In the genomic region with DNA sequence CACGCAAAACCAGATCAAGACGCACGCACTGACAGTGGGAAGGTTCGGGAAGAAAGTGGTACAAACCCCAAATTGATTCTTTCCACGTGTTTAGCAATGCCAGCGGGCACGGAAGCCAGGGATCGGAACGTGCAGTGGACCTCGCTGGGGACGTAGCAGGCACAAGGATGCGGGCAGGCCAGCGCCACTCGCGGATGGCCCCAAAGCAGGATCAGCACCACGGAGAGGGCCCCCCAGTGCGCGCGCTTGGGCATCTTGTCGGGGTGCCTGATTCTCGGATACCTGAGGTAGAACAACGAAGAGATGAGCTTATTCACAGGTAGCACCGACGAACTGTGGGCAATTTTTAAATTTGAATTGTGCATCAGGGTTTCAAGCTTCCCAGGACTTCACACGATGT, we compare ENCODE assay signal across 10 cellular contexts. TPM values are rescaled to one million over a fixed set of nuclear protein-coding genes. Genes with fewer than 3 reads are reported as not detected.
A peak's percentile ranks its signal among the peaks of the same experiment; 100 is the strongest.
DNase-seq lines count a peak whose midpoint lies in the region; TF ChIP-seq lines count a peak whose summit lies in the region.
"Not testable (repeated sequence)": the region's sequence is repeated elsewhere in the genome, so short reads cannot be mapped to it uniquely, and the experiment has no call there.
"Had no signal": no experiment of that assay in that cellular context is flagged by ENCODE, and none has a peak within 500 bp of the region (broad histone marks: within the 10 kb centered on the region; RNA-seq: fewer than 3 reads in every experiment).

No MANE protein-coding gene starts in this region.

- peak overlapping the region; percentile 69 for H3K4me3 ChIP-seq in smooth muscle cell

- DNase-seq in EH (ENCODE audit: low read depth) (peak; percentile 2), H9 (peak; percentile 37), ecto neural progenitor cell (ENCODE audit: low spot score) (peak; percentile 52), islet precursor cell (peak; percentile 58)
- not testable (repeated sequence) for DNase-seq in activated T-helper 1 cell treated with anti-CD3 and anti-CD28 coated beads, Interleukin-12 subunit alpha, Interleukin-12 subunit beta, Interleukin-2, Interleukin-4 antibody, amounts not matched to agents 30 ng/mL and 10 ng/mL and 1 ng/mL, durations not matched to agents 14 hours and 24 hours and 36 hours (ENCODE audit: low spot score); smooth muscle cell (lab: John Stamatoyannopoulos, UW; ENCODE audit: unreplicated experiment)

- H3K27me3 Mint-ChIP-seq in H9 (ENCODE audit: low read depth) = peaks cover 68% of the 10 kb centered on the region
- H3K27me3 Mint-ChIP-seq in activated T-helper 1 cell treated with anti-CD3 and anti-CD28 coated beads, Interleukin-12 subunit alpha, Interleukin-12 subunit beta, Interleukin-2, Interleukin-4 antibody, amounts not matched to agents 30 ng/mL and 10 ng/mL and 1 ng/mL, durations not matched to agents 14 hours and 24 hours and 36 hours (ENCODE audit: insufficient read depth) = not testable (repeated sequence)
- H3K27me3 Mint-ChIP-seq in nephron (ENCODE audit: low read depth) = peaks cover 55% of the 10 kb centered on the region

- H3K23me2 ChIP-seq in H9 (ENCODE audit: insufficient read length, low read depth, low read length, poor library complexity, severe bottlenecking) = peaks cover 17% of the 10 kb centered on the region

- not testable (repeated sequence) for H2BK15ac ChIP-seq in H9 (ENCODE audit: low read depth, low read length)

- H2BK12ac ChIP-seq in H9 (ENCODE audit: insufficient read length, low read depth, low read length) = not testable (repeated sequence)

- not testable (repeated sequence) for H3K9ac ChIP-seq in H9 (ENCODE audit: extremely low read depth, insufficient read length, low read length); smooth muscle cell (ENCODE audit: low read depth)

- not testable (repeated sequence) for H2BK20ac ChIP-seq in H9 (ENCODE audit: low read depth, low read length, poor library complexity, severe bottlenecking)

- not testable (repeated sequence) for H4K20me1 ChIP-seq in H9 (ENCODE audit: control insufficient read depth, insufficient read depth, insufficient read length)
- peaks cover 41% of the 10 kb centered on the region for H4K20me1 ChIP-seq in smooth muscle cell (ENCODE audit: low read depth)

- not testable (repeated sequence) for H3K36me3 Mint-ChIP-seq in H9 (ENCODE audit: insufficient read depth in 1 of 3, low read depth in 3 of 3); activated T-helper 1 cell treated with anti-CD3 and anti-CD28 coated beads, Interleukin-12 subunit alpha, Interleukin-12 subunit beta, Interleukin-2, Interleukin-4 antibody, amounts not matched to agents 30 ng/mL and 10 ng/mL and 1 ng/mL, durations not matched to agents 14 hours and 24 hours and 36 hours (ENCODE audit: low read depth)
- H3K36me3 Mint-ChIP-seq in nephron (ENCODE audit: low read depth) = peaks cover 38% of the 10 kb centered on the region

- intact Hi-C loops in activated T-helper 1 cell treated with anti-CD3 and anti-CD28 coated beads, Interleukin-12 subunit alpha, Interleukin-12 subunit beta, Interleukin-2, Interleukin-4 antibody, amounts not matched to agents 30 ng/mL and 10 ng/mL and 1 ng/mL, durations not matched to agents 14 hours and 24 hours and 36 hours (cut with micrococcal nuclease) = not testable (repeated sequence)

- H3T11ph ChIP-seq in H9 (ENCODE audit: low read length) = not testable (repeated sequence)

- WGBS in H9 (ENCODE audit: extremely low coverage, insufficient read length, low lambda C conversion rate) = no CpG with 5 or more reads among the region's 25 CpGs
- WGBS in smooth muscle cell (ENCODE audit: low lambda C conversion rate) = 59% methylated on average over 25 of the region's 25 CpGs

- H2BK120ac ChIP-seq in H9 (ENCODE audit: low read depth, low read length, poor library complexity, severe bottlenecking) = not testable (repeated sequence)

- not testable (repeated sequence) for H3F3A ChIP-seq in smooth muscle cell (ENCODE audit: low read depth)

- H3K4me1 Mint-ChIP-seq in H9 = peaks cover 9 to 11% of the 10 kb centered on the region in 2 experiments
- H3K4me1 Mint-ChIP-seq in activated T-helper 1 cell treated with anti-CD3 and anti-CD28 coated beads, Interleukin-12 subunit alpha, Interleukin-12 subunit beta, Interleukin-2, Interleukin-4 antibody, amounts not matched to agents 30 ng/mL and 10 ng/mL and 1 ng/mL, durations not matched to agents 14 hours and 24 hours and 36 hours (ENCODE audit: low read depth) = not testable (repeated sequence)
- peaks cover 12% of the 10 kb centered on the region for H3K4me1 Mint-ChIP-seq in nephron

- not testable (repeated sequence) for H3K4ac ChIP-seq in H9 (ENCODE audit: low read depth, low read length)

- H3K79me2 ChIP-seq in H9 (ENCODE audit: insufficient read depth, low read length) = not testable (repeated sequence)
- peaks cover 60% of the 10 kb centered on the region for H3K79me2 ChIP-seq in smooth muscle cell (ENCODE audit: low read depth)

- not testable (repeated sequence) for H3K9me3 ChIP-seq in H9 (ENCODE audit: control insufficient read depth, low read depth, low read length); smooth muscle cell (replicated peaks; ENCODE audit: low read depth)

- H3K14ac ChIP-seq in H9 (ENCODE audit: insufficient read depth, low read length) = not testable (repeated sequence)

- H3K23ac ChIP-seq in H9 (ENCODE audit: insufficient read length, low read depth, low read length) = not testable (repeated sequence)

- not testable (repeated sequence) for H2AK5ac ChIP-seq in H9 (ENCODE audit: insufficient read length, low read length)

- H3K27me3 ChIP-seq in H9 (ENCODE audit: insufficient read depth, low read length); smooth muscle cell (ENCODE audit: low read depth): not testable (repeated sequence)

- not testable (repeated sequence) for H3K79me1 ChIP-seq in H9 (ENCODE audit: insufficient read depth, low read depth, low read length, poor library complexity, severe bottlenecking)

- not testable (repeated sequence) for H4K91ac ChIP-seq in H9 (ENCODE audit: insufficient read length, low read depth, low read length)

- H3K27ac Mint-ChIP-seq in H9 = not testable (repeated sequence)
- peak overlapping the region; percentile 18 for H3K27ac Mint-ChIP-seq in activated T-helper 1 cell treated with anti-CD3 and anti-CD28 coated beads, Interleukin-12 subunit alpha, Interleukin-12 subunit beta, Interleukin-2, Interleukin-4 antibody, amounts not matched to agents 30 ng/mL and 10 ng/mL and 1 ng/mL, durations not matched to agents 14 hours and 24 hours and 36 hours
- H3K27ac Mint-ChIP-seq in nephron = peak overlapping the region in 2 of 3 experiments; percentile 70 to 96

- not testable (repeated sequence) for H4K5ac ChIP-seq in H9 (ENCODE audit: insufficient read length, low read depth, low read length)

- H3K9me3 Mint-ChIP-seq in H9; activated T-helper 1 cell treated with anti-CD3 and anti-CD28 coated beads, Interleukin-12 subunit alpha, Interleukin-12 subunit beta, Interleukin-2, Interleukin-4 antibody, amounts not matched to agents 30 ng/mL and 10 ng/mL and 1 ng/mL, durations not matched to agents 14 hours and 24 hours and 36 hours; nephron: not testable (repeated sequence)

- not testable (repeated sequence) for H2AFZ ChIP-seq in H9 (ENCODE audit: low read length); smooth muscle cell (ENCODE audit: low read depth)

- not testable (repeated sequence) for TF ChIP-seq CTCF in H9 (conservative IDR thresholded peaks at IDR 0.05); nephron (IDR thresholded peaks at IDR 0.05; ENCODE audit: unreplicated experiment in 3 of 3); smooth muscle cell (IDR thresholded peaks at IDR 0.05; ENCODE audit: borderline replicate concordance, insufficient read depth, poor library complexity, severe bottlenecking)

- not testable (repeated sequence) for H2BK5ac ChIP-seq in H9 (ENCODE audit: insufficient read length, low read length)

- H3K4me3 Mint-ChIP-seq in H9 (0 out of 5 replicates have a peak overlapping the region, but pooled peaks of 1 of the 2 experiments have one; percentile 3), nephron (peak overlapping the region; percentile 84 to 98 (median 94))
- not testable (repeated sequence) for H3K4me3 Mint-ChIP-seq in activated T-helper 1 cell treated with anti-CD3 and anti-CD28 coated beads, Interleukin-12 subunit alpha, Interleukin-12 subunit beta, Interleukin-2, Interleukin-4 antibody, amounts not matched to agents 30 ng/mL and 10 ng/mL and 1 ng/mL, durations not matched to agents 14 hours and 24 hours and 36 hours

- not testable (repeated sequence) for H3K4me2 ChIP-seq in H9 (ENCODE audit: insufficient read depth, insufficient read length, low read length)
- H3K4me2 ChIP-seq in smooth muscle cell = peak overlapping the region; percentile 92

- not testable (repeated sequence) for H3K27ac ChIP-seq in H9 (ENCODE audit: insufficient read length, low read depth, low read length); smooth muscle cell (ENCODE audit: low read depth)

- peaks cover 14% of the 10 kb centered on the region for H3K36me3 ChIP-seq in smooth muscle cell (ENCODE audit: low read depth)

- H3K4me1 ChIP-seq in H9 (ENCODE audit: insufficient read depth, low read length); smooth muscle cell (ENCODE audit: low read depth): not testable (repeated sequence)

- H3K18ac ChIP-seq in H9 (ENCODE audit: insufficient read length, low read depth, low read length) = not testable (repeated sequence)

- not testable (repeated sequence) for H3K56ac ChIP-seq in H9 (ENCODE audit: insufficient read length, low read depth, low read length)

- not testable (repeated sequence) for H4K8ac ChIP-seq in H9 (replicated peaks; ENCODE audit: insufficient read length, low read depth, low read length)

RNA-seq across cellular contexts. Expression of a gene that starts 2.9 kb away (rescaled TPM):
- 0.99 and 1.0 TPM in 2 replicates for total RNA-seq in H9 (2021)
- not detected in 2 replicates for total RNA-seq in activated T-helper 1 cell treated with anti-CD3 and anti-CD28 coated beads, Interleukin-12 subunit alpha, Interleukin-12 subunit beta, Interleukin-2, Interleukin-4 antibody, amounts not matched to agents 30 ng/mL and 10 ng/mL and 1 ng/mL, durations not matched to agents 14 hours and 24 hours and 36 hours
- total RNA-seq in smooth muscle cell = 395 and 431 TPM in 2 replicates
- polyA plus RNA-seq in smooth muscle cell = 130 and 167 TPM in 2 replicates
- total RNA-seq: A673, PC-3 had no signal
- polyA plus RNA-seq: IgD-negative memory B cell had no signal

Comparison
In these comparisons a context has a peak if more than half of its experiments do, and no peak if none do; other contexts are left out.
1. RNA of a gene that starts 2.9 kb away (total RNA-seq): 395 to 431 TPM in smooth muscle cell; 0.99 to 1.0 TPM in H9 and not detected in activated T-helper 1 cell treated with anti-CD3 and anti-CD28 coated beads, Interleukin-12 subunit alpha, Interleukin-12 subunit beta, Interleukin-2, Interleukin-4 antibody, amounts not matched to agents 30 ng/mL and 10 ng/mL and 1 ng/mL, durations not matched to agents 14 hours and 24 hours and 36 hours; every median in the first group is over 100 times any median in the second.